15 cellular contexts compared by ENCODE assay signal in the genomic region with DNA sequence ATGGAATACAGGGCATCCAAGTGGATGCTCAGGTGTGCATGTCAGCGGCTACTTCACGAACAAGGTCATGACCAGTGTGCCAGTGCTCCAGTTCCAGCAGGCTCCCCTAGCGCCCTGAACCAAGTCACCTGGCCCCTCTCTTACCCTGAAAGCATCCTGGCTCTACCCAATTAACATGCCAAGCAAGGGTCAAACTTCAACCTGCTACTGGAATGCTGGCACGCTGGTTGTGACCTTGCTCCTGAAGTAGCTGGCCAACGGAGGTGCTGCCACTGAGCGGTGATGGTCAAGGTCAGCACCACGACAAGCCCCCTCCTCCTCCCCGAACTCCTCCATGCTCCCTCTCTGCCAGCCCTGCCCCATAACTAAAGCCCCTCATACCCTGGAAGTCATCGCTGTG.
A peak's percentile ranks its signal among the peaks of the same experiment; 100 is the strongest.
DNase-seq lines count a peak whose midpoint lies in the region; ATAC-seq and TF ChIP-seq lines count a peak whose summit lies in the region.
"Had no signal": no experiment of that assay in that cellular context is flagged by ENCODE, and none has a peak within 500 bp of the region (broad histone marks: within the 10 kb centered on the region; RNA-seq: fewer than 3 reads in every experiment).

No MANE protein-coding gene starts in this region.

- H3K4me2 ChIP-seq in BLaER1, result peak overlapping the region; percentile 71
- H3K4me2 ChIP-seq: GM23338 had no signal

- peak overlapping the region; percentile 49; the same call in 1 of the 2 replicates for H3K27ac ChIP-seq in BLaER1
- H3K27ac ChIP-seq in RWPE2 (ENCODE audit: poor library complexity, severe bottlenecking), result peak overlapping the region; percentile 63
- H3K27ac ChIP-seq in foreskin keratinocyte, result peak overlapping the region; percentile 69
- H3K27ac ChIP-seq in neutrophil, result peak overlapping the region; percentile 47

- no peaks in the 10 kb centered on the region for H4K20me1 ChIP-seq in BLaER1

- no peak overlapping the region for H3K4me3 ChIP-seq in BLaER1
- no peak overlapping the region for H3K4me3 ChIP-seq in RWPE2 (ENCODE audit: severe bottlenecking)
- no peak overlapping the region for H3K4me3 ChIP-seq in neutrophil (ENCODE audit: low read depth in 1 of 2, low read length in 1 of 2)
- H3K4me3 ChIP-seq in HAP-1, result no peak overlapping the region
- H3K4me3 ChIP-seq: GM23338 had no signal

- no peak for ATAC-seq in RWPE2 (ENCODE audit: low read depth)
- no peak for ATAC-seq in foreskin keratinocyte
- ATAC-seq in HG02840 (IDR thresholded peaks at IDR 0.05; ENCODE audit: low FRiP score, unreplicated experiment), result no peak
- ATAC-seq: CD8-positive, alpha-beta T cell; GM23338 had no signal

- no peaks in the 10 kb centered on the region for H3K27me3 ChIP-seq in BLaER1
- H3K27me3 ChIP-seq in RWPE2 (ENCODE audit: insufficient read depth, poor library complexity, severe bottlenecking), result no peaks in the 10 kb centered on the region
- no peaks in the 10 kb centered on the region for H3K27me3 ChIP-seq in foreskin keratinocyte
- no peaks in the 10 kb centered on the region for H3K27me3 ChIP-seq in neutrophil
- no peaks in the 10 kb centered on the region for H3K27me3 ChIP-seq in HAP-1 (ENCODE audit: low read depth)

- in situ Hi-C loops in HAP-1 (cut with MboI; ENCODE audit: low sequenced_read_pairs), result no loop called here

- DNase-seq in RWPE2 (ENCODE audit: low spot score) (no peak), foreskin keratinocyte (no peak), GM19238 (ENCODE audit: insufficient read length, low spot score) (no peak), HAP-1 (ENCODE audit: low spot score in 2 of 2) (no peak)
- DNase-seq: ACHN; CD8-positive, alpha-beta T cell; COR-L47; DMS153; DMS79 treated with DMSO at 0.1 percent for 48 hours; EL; H7 had no signal

- H3K4me1 ChIP-seq in BLaER1 (peaks cover 61% of the 10 kb centered on the region), RWPE2 (ENCODE audit: insufficient read depth, poor library complexity, severe bottlenecking) (peaks cover 14% of the 10 kb centered on the region), foreskin keratinocyte (peaks cover 42% of the 10 kb centered on the region), neutrophil (ENCODE audit: control insufficient read depth in 1 of 2, insufficient read depth in 1 of 2, low read depth in 1 of 2, low read length in 1 of 2) (peaks cover 7 to 17% of the 10 kb centered on the region in 2 experiments), HAP-1 (peaks cover 14% of the 10 kb centered on the region)

- no peak overlapping the region for H3K9ac ChIP-seq in BLaER1

- TF ChIP-seq CTCF in RWPE2 (IDR thresholded peaks at IDR 0.05; ENCODE audit: poor library complexity, severe bottlenecking), result no peak
- TF ChIP-seq CTCF in foreskin keratinocyte (conservative IDR thresholded peaks at IDR 0.05), result no peak
- no peak for TF ChIP-seq CTCF in neutrophil (IDR thresholded peaks at IDR 0.05)

- H3K36me3 ChIP-seq in BLaER1 (no peaks in the 10 kb centered on the region; the same call in 1 of the 2 replicates), RWPE2 (ENCODE audit: low read depth) (no peaks in the 10 kb centered on the region), neutrophil (no peaks in the 10 kb centered on the region), HAP-1 (replicated peaks) (no peaks in the 10 kb centered on the region)

- peaks cover under 1% of the 10 kb centered on the region; the same call in 1 of the 2 replicates for H3K9me3 ChIP-seq in BLaER1
- H3K9me3 ChIP-seq in RWPE2 (ENCODE audit: severe bottlenecking), result no peaks in the 10 kb centered on the region
- H3K9me3 ChIP-seq in neutrophil, result no peaks in the 10 kb centered on the region
- H3K9me3 ChIP-seq in HAP-1, result no peaks in the 10 kb centered on the region
